In genomic region chr20:1324598-1325172, GRCh38 we compare ENCODE assay signal across 8 cellular contexts. TPM values are rescaled to one million over a fixed set of nuclear protein-coding genes. Genes with fewer than 3 reads are reported as not detected.
DNase-seq lines count a peak whose midpoint lies in the region; ATAC-seq and TF ChIP-seq lines count a peak whose summit lies in the region.

No MANE protein-coding gene starts in this region.

- H4K20me1 ChIP-seq in DND-41 (ENCODE audit: insufficient read depth, low read length), result peaks cover 32% of the 10 kb centered on the region; the same call in 1 of the 2 replicates

- peak overlapping the region; percentile 96 for H3K9ac ChIP-seq in DND-41 (ENCODE audit: low read depth, low read length)
- H3K9ac ChIP-seq in colonic mucosa (ENCODE audit: low read depth in 2 of 2, low read length in 2 of 2), result peak overlapping the region; percentile 90 to 93
- peak overlapping the region; percentile 93 for H3K9ac ChIP-seq in mucosa of stomach (ENCODE audit: low read length)

- ATAC-seq in DND-41 (ENCODE audit: insufficient read depth, low read depth), result no peak

- TF ChIP-seq CTCF in DND-41 (IDR thresholded peaks at IDR 0.05; ENCODE audit: borderline replicate concordance, extremely low read depth, low read length, poor library complexity, severe bottlenecking) (no peak), NB4 (IDR thresholded peaks at IDR 0.05; ENCODE audit: low read depth, low read length) (no peak), colonic mucosa (IDR thresholded peaks at IDR 0.05) (no peak)

- DNase-seq in DND-41 (no peak), NB4 (ENCODE audit: low read depth) (peak; percentile 35), colonic mucosa (no peak), NOMO-1 treated with dmso at 0.1 percent for 144 hours (lab: John Stamatoyannopoulos, UW; ENCODE audit: unreplicated experiment) (no peak), HuH-7 (ENCODE audit: low spot score) (no peak), cerebellar nuclear complex (lab: John Stamatoyannopoulos, UW) (no peak), NCI-H510A treated with DMSO at 0.1 percent for 48 hours (lab: John Stamatoyannopoulos, UW) (no peak)

- peak overlapping the region; percentile 89 for H3K4me2 ChIP-seq in DND-41 (ENCODE audit: insufficient read depth, low read length)

- TF ChIP-seq POLR2A in NB4 (IDR thresholded peaks at IDR 0.05; ENCODE audit: extremely low read depth, insufficient read length), result no peak

- H3K4me3 ChIP-seq in DND-41 (ENCODE audit: low read depth in 1 of 2, low read length in 2 of 2) (peak overlapping the region; percentile 78 to 93; a peak in 3 of 4 replicates), NB4 (ENCODE audit: low read depth, low read length) (peak overlapping the region; percentile 96), colonic mucosa (peak overlapping the region; percentile 70), mucosa of stomach (ENCODE audit: low read length) (peak overlapping the region; percentile 43)

- intact Hi-C loops in colonic mucosa (cut with DNase I), result loop anchor here (5.0 kb wide), 2 partner anchors 68 to 143 kb away; partner anchors contain the start of genes FKBP1A and NSFL1C

- H3K27ac ChIP-seq in DND-41 (ENCODE audit: low read length), result peak overlapping the region; percentile 97
- peak overlapping the region; percentile 97 for H3K27ac ChIP-seq in colonic mucosa

- H3K9me3 ChIP-seq in DND-41 (ENCODE audit: insufficient read depth, low read length, severe bottlenecking) (no peaks in the 10 kb centered on the region), colonic mucosa (no peaks in the 10 kb centered on the region), mucosa of stomach (ENCODE audit: control insufficient read depth, low read length) (no peaks in the 10 kb centered on the region)

- H3K27me3 ChIP-seq in DND-41 (ENCODE audit: insufficient read depth, low read length, poor library complexity), result no peaks in the 10 kb centered on the region
- no peaks in the 10 kb centered on the region for H3K27me3 ChIP-seq in colonic mucosa
- H3K27me3 ChIP-seq in mucosa of stomach (ENCODE audit: control insufficient read depth, insufficient read depth, low read length), result no peaks in the 10 kb centered on the region

- H2AFZ ChIP-seq in DND-41 (ENCODE audit: low read depth, low read length), result peak overlapping the region; percentile 94

- H3K4me1 ChIP-seq in DND-41 (ENCODE audit: insufficient read depth, low read length) (peaks cover 41% of the 10 kb centered on the region), colonic mucosa (no peaks in the 10 kb centered on the region), mucosa of stomach (ENCODE audit: control insufficient read depth, insufficient read depth, low read length) (peaks cover 56% of the 10 kb centered on the region)

- H3K79me2 ChIP-seq in DND-41 (ENCODE audit: insufficient read depth, low read length), result peaks cover 44% of the 10 kb centered on the region

- H3K36me3 ChIP-seq in DND-41 (ENCODE audit: insufficient read depth, low read length), result peaks cover 17% of the 10 kb centered on the region; the same call in 1 of the 2 replicates
- H3K36me3 ChIP-seq in colonic mucosa, result no peaks in the 10 kb centered on the region
- peaks cover 4% of the 10 kb centered on the region for H3K36me3 ChIP-seq in mucosa of stomach (ENCODE audit: control insufficient read depth, insufficient read depth, low read length)

RNA-seq across cellular contexts. Expression of gene SDCBP2, which starts 4.3 kb away (rescaled TPM):
- total RNA-seq in colonic mucosa, result 100 to 1,000 TPM; 202 to 345 TPM

RNA-seq across cellular contexts. Expression of gene SNPH, which starts 58.6 kb away (rescaled TPM):
- 1 to 10 TPM; 1.9 to 2.4 TPM for total RNA-seq in colonic mucosa

Comparison
In these comparisons a context has a peak if more than half of its experiments do, and no peak if none do; other contexts are left out.
1. H3K4me3 ChIP-seq: peak in every context shown above with its lines; median percentile 96 in NB4; 86 in DND-41; 70 in colonic mucosa; 43 in mucosa of stomach.